In the genomic region with DNA sequence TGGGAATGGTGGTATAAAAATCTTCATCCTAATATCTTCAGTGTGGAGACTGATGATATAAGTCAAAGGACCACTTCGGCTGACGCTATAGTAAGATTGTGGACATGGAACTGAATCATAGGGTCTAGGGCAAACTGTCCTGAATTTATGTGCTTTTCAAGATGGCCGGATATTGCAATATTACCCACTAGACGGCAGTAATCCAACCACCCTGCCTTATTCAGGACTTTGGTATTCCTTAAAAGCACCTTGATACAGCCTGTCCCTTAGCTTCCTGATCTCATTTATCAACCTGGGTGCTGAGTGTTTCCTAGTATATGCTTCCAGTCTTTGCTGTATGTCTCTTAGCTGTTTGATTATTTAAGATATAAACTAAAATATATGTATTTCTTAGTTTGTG, we compare ENCODE assay signal across 1 cellular context.
TF ChIP-seq lines count a peak whose summit lies in the region.

No MANE protein-coding gene starts in this region.

TF ChIP-seq in GM23338, 12 proteins besides CTCF, POLR2A, EP300 and RAD21 (continued from another document):
- TF ChIP-seq, protein P1, sequence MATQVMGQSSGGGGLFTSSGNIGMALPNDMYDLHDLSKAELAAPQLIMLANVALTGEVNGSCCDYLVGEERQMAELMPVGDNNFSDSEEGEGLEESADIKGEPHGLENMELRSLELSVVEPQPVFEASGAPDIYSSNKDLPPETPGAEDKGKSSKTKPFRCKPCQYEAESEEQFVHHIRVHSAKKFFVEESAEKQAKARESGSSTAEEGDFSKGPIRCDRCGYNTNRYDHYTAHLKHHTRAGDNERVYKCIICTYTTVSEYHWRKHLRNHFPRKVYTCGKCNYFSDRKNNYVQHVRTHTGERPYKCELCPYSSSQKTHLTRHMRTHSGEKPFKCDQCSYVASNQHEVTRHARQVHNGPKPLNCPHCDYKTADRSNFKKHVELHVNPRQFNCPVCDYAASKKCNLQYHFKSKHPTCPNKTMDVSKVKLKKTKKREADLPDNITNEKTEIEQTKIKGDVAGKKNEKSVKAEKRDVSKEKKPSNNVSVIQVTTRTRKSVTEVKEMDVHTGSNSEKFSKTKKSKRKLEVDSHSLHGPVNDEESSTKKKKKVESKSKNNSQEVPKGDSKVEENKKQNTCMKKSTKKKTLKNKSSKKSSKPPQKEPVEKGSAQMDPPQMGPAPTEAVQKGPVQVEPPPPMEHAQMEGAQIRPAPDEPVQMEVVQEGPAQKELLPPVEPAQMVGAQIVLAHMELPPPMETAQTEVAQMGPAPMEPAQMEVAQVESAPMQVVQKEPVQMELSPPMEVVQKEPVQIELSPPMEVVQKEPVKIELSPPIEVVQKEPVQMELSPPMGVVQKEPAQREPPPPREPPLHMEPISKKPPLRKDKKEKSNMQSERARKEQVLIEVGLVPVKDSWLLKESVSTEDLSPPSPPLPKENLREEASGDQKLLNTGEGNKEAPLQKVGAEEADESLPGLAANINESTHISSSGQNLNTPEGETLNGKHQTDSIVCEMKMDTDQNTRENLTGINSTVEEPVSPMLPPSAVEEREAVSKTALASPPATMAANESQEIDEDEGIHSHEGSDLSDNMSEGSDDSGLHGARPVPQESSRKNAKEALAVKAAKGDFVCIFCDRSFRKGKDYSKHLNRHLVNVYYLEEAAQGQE (IDR thresholded peaks at IDR 0.05; ENCODE audit: unreplicated experiment) = no peak
- TF ChIP-seq NANOG (IDR thresholded peaks at IDR 0.05; ENCODE audit: borderline replicate concordance) = no peak
- TF ChIP-seq, protein P2, sequence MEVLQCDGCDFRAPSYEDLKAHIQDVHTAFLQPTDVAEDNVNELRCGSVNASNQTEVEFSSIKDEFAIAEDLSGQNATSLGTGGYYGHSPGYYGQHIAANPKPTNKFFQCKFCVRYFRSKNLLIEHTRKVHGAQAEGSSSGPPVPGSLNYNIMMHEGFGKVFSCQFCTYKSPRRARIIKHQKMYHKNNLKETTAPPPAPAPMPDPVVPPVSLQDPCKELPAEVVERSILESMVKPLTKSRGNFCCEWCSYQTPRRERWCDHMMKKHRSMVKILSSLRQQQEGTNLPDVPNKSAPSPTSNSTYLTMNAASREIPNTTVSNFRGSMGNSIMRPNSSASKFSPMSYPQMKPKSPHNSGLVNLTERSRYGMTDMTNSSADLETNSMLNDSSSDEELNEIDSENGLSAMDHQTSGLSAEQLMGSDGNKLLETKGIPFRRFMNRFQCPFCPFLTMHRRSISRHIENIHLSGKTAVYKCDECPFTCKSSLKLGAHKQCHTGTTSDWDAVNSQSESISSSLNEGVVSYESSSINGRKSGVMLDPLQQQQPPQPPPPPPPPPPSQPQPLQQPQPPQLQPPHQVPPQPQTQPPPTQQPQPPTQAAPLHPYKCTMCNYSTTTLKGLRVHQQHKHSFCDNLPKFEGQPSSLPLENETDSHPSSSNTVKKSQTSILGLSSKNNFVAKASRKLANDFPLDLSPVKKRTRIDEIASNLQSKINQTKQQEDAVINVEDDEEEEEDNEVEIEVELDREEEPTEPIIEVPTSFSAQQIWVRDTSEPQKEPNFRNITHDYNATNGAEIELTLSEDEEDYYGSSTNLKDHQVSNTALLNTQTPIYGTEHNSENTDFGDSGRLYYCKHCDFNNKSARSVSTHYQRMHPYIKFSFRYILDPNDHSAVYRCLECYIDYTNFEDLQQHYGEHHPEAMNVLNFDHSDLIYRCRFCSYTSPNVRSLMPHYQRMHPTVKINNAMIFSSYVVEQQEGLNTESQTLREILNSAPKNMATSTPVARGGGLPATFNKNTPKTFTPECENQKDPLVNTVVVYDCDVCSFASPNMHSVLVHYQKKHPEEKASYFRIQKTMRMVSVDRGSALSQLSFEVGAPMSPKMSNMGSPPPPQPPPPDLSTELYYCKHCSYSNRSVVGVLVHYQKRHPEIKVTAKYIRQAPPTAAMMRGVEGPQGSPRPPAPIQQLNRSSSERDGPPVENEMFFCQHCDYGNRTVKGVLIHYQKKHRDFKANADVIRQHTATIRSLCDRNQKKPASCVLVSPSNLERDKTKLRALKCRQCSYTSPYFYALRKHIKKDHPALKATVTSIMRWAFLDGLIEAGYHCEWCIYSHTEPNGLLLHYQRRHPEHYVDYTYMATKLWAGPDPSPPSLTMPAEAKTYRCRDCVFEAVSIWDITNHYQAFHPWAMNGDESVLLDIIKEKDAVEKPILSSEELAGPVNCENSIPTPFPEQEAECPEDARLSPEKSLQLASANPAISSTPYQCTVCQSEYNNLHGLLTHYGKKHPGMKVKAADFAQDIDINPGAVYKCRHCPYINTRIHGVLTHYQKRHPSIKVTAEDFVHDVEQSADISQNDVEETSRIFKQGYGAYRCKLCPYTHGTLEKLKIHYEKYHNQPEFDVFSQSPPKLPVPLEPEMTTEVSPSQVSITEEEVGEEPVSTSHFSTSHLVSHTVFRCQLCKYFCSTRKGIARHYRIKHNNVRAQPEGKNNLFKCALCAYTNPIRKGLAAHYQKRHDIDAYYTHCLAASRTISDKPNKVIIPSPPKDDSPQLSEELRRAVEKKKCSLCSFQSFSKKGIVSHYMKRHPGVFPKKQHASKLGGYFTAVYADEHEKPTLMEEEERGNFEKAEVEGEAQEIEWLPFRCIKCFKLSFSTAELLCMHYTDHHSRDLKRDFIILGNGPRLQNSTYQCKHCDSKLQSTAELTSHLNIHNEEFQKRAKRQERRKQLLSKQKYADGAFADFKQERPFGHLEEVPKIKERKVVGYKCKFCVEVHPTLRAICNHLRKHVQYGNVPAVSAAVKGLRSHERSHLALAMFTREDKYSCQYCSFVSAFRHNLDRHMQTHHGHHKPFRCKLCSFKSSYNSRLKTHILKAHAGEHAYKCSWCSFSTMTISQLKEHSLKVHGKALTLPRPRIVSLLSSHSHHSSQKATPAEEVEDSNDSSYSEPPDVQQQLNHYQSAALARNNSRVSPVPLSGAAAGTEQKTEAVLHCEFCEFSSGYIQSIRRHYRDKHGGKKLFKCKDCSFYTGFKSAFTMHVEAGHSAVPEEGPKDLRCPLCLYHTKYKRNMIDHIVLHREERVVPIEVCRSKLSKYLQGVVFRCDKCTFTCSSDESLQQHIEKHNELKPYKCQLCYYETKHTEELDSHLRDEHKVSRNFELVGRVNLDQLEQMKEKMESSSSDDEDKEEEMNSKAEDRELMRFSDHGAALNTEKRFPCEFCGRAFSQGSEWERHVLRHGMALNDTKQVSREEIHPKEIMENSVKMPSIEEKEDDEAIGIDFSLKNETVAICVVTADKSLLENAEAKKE (CRISPR knock-in tag; IDR thresholded peaks at IDR 0.05) = no peak
TF ChIP-seq in GM23338: peak in this region for 0.
